8 cellular contexts compared by ENCODE assay signal in the genomic region with DNA sequence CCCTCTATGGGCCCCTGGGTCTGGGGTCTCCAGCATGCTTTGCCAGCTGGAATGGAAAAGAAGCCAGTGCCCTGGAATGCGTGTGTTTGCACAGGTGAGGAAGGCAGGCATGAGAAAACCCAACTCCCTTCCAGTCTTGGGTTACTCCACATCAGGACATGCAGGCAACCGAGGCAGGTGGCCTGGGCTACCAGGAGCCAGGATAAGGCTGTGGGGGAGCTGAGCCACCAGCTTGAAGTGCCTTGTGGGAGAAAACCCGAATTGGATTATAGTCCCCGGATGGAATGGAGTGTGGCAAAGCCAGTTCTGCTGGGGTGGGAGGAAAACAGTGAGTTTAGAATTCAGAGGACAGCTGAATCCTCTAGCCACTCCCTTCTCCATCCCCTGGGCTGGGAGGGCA. TPM values are rescaled to one million over a fixed set of nuclear protein-coding genes. Genes with fewer than 3 reads are reported as not detected.
DNase-seq lines count a peak whose midpoint lies in the region; ATAC-seq and FAIRE-seq lines count a peak whose summit lies in the region.

No MANE protein-coding gene starts in this region.

- intact Hi-C loops in activated T-helper 2 cell treated with anti-CD3 and anti-CD28 coated beads, Interferon-gamma antibody, Interleukin-2, Interleukin-4, amounts not matched to agents 10 μg/mL and 5 μg/mL and 100 μg/mL, durations not matched to agents 14 hours and 24 hours and 36 hours (cut with micrococcal nuclease) = no loop called here

- no peak overlapping the region for H2AK5ac ChIP-seq in mesenchymal stem cell (ENCODE audit: low read length, severe bottlenecking)

- no peaks in the 10 kb centered on the region for H3K9me3 Mint-ChIP-seq in activated T-helper 2 cell treated with anti-CD3 and anti-CD28 coated beads, Interferon-gamma antibody, Interleukin-2, Interleukin-4, amounts not matched to agents 10 μg/mL and 5 μg/mL and 100 μg/mL, durations not matched to agents 14 hours and 24 hours and 36 hours

- no peak overlapping the region for H4K91ac ChIP-seq in mesenchymal stem cell (ENCODE audit: low read length)

- no peaks in the 10 kb centered on the region for H3K9me3 ChIP-seq in mesenchymal stem cell (ENCODE audit: control insufficient read depth, low read length)

- H3K36me3 ChIP-seq in mesenchymal stem cell (ENCODE audit: control insufficient read depth in 1 of 2, insufficient read depth in 2 of 2, low read depth in 1 of 2, low read length in 2 of 2) = no peaks in the 10 kb centered on the region

- no peak overlapping the region for H2AFZ ChIP-seq in mesenchymal stem cell (ENCODE audit: low read depth, low read length)

- peak; percentile 43 for ATAC-seq in HG03175 (IDR thresholded peaks at IDR 0.05; ENCODE audit: unreplicated experiment)

- peaks cover 6% of the 10 kb centered on the region for H3K4me1 ChIP-seq in mesenchymal stem cell (ENCODE audit: control insufficient read depth, insufficient read depth, low read depth, low read length)

- H2BK5ac ChIP-seq in mesenchymal stem cell (ENCODE audit: low read depth, low read length, poor library complexity, severe bottlenecking) = no peak overlapping the region

- FAIRE-seq in GM19239 (lab: Jason Lieb, UNC) = no peak

- no peak overlapping the region for H3K27ac Mint-ChIP-seq in activated T-helper 2 cell treated with anti-CD3 and anti-CD28 coated beads, Interferon-gamma antibody, Interleukin-2, Interleukin-4, amounts not matched to agents 10 μg/mL and 5 μg/mL and 100 μg/mL, durations not matched to agents 14 hours and 24 hours and 36 hours

- H3K4me1 Mint-ChIP-seq in activated T-helper 2 cell treated with anti-CD3 and anti-CD28 coated beads, Interferon-gamma antibody, Interleukin-2, Interleukin-4, amounts not matched to agents 10 μg/mL and 5 μg/mL and 100 μg/mL, durations not matched to agents 14 hours and 24 hours and 36 hours (ENCODE audit: low read depth) = peaks cover 9% of the 10 kb centered on the region

- no peak overlapping the region for H3K9ac ChIP-seq in mesenchymal stem cell (ENCODE audit: low read length)

- no peak overlapping the region for H3K23ac ChIP-seq in mesenchymal stem cell (ENCODE audit: low read length in 2 of 2)

- no peak overlapping the region for H3K27ac ChIP-seq in mesenchymal stem cell (ENCODE audit: low read length, poor library complexity, severe bottlenecking)

- H4K8ac ChIP-seq in mesenchymal stem cell (ENCODE audit: low read length) = no peak overlapping the region

- no peak overlapping the region for H3K4me3 ChIP-seq in mesenchymal stem cell (ENCODE audit: insufficient read depth in 1 of 2, low read depth in 1 of 2, low read length in 2 of 2)

- no peak overlapping the region for H3K4me2 ChIP-seq in mesenchymal stem cell (ENCODE audit: low read length, poor library complexity, severe bottlenecking)

- peaks cover 98% of the 10 kb centered on the region in 2 experiments for H3K27me3 ChIP-seq in mesenchymal stem cell (ENCODE audit: control insufficient read depth in 1 of 2, insufficient read depth in 1 of 2, low read length in 2 of 2)

- WGBS in mesenchymal stem cell = 2% methylated on average over 4 of the region's 4 CpGs

- peak; percentile 84 for DNase-seq in COR-L47 (lab: John Stamatoyannopoulos, UW)
- DNase-seq in NCI-H524 (lab: John Stamatoyannopoulos, UW) = peak; percentile 73 to 93
- peak; percentile 49 for DNase-seq in brain pericyte (ENCODE audit: low read depth, low spot score)
- DNase-seq in mesenchymal stem cell = peak; percentile 65
- DNase-seq in DMS114 treated with DMSO at 0.1 percent for 48 hours (lab: John Stamatoyannopoulos, UW; ENCODE audit: unreplicated experiment) = no peak
- DNase-seq in GM19239 (ENCODE audit: insufficient read length, low spot score) = no peak
- no peak for DNase-seq in activated T-helper 2 cell treated with anti-CD3 and anti-CD28 coated beads, Interferon-gamma antibody, Interleukin-2, Interleukin-4, amounts not matched to agents 10 μg/mL and 5 μg/mL and 100 μg/mL, durations not matched to agents 14 hours and 24 hours and 36 hours (ENCODE audit: low spot score)

- H2BK120ac ChIP-seq in mesenchymal stem cell (ENCODE audit: low read depth, low read length) = no peak overlapping the region

- H3K79me1 ChIP-seq in mesenchymal stem cell (replicated peaks; ENCODE audit: low read length, poor library complexity, severe bottlenecking) = no peaks in the 10 kb centered on the region

- H3K14ac ChIP-seq in mesenchymal stem cell (ENCODE audit: low read length in 2 of 2) = no peak overlapping the region

- no peak overlapping the region for H2BK12ac ChIP-seq in mesenchymal stem cell (ENCODE audit: low read length in 2 of 2)

- no peak overlapping the region for H2BK15ac ChIP-seq in mesenchymal stem cell (ENCODE audit: low read depth, poor library complexity, severe bottlenecking)

- no peak overlapping the region for H3K4me3 Mint-ChIP-seq in activated T-helper 2 cell treated with anti-CD3 and anti-CD28 coated beads, Interferon-gamma antibody, Interleukin-2, Interleukin-4, amounts not matched to agents 10 μg/mL and 5 μg/mL and 100 μg/mL, durations not matched to agents 14 hours and 24 hours and 36 hours (ENCODE audit: low read depth)

- no peak overlapping the region for H3K18ac ChIP-seq in mesenchymal stem cell (ENCODE audit: low read depth in 1 of 2, low read length in 2 of 2)

- peaks cover 84% of the 10 kb centered on the region for H3K27me3 Mint-ChIP-seq in activated T-helper 2 cell treated with anti-CD3 and anti-CD28 coated beads, Interferon-gamma antibody, Interleukin-2, Interleukin-4, amounts not matched to agents 10 μg/mL and 5 μg/mL and 100 μg/mL, durations not matched to agents 14 hours and 24 hours and 36 hours (ENCODE audit: low read depth)

- H3K4ac ChIP-seq in mesenchymal stem cell (ENCODE audit: low read depth in 1 of 2, low read length in 2 of 2) = no peak overlapping the region

- H3K36me3 Mint-ChIP-seq in activated T-helper 2 cell treated with anti-CD3 and anti-CD28 coated beads, Interferon-gamma antibody, Interleukin-2, Interleukin-4, amounts not matched to agents 10 μg/mL and 5 μg/mL and 100 μg/mL, durations not matched to agents 14 hours and 24 hours and 36 hours (ENCODE audit: low read depth) = no peaks in the 10 kb centered on the region

RNA-seq across cellular contexts. Expression of a gene that starts 7.2 kb away (rescaled TPM):
- polyA plus RNA-seq in mesenchymal stem cell (2013, experiment 1 of 2) = 0.04 TPM
- polyA plus RNA-seq in mesenchymal stem cell (2013, experiment 2 of 2) = not detected
- 0.14 and 0.16 TPM in 2 replicates for total RNA-seq in activated T-helper 2 cell treated with anti-CD3 and anti-CD28 coated beads, Interferon-gamma antibody, Interleukin-2, Interleukin-4, amounts not matched to agents 10 μg/mL and 5 μg/mL and 100 μg/mL, durations not matched to agents 14 hours and 24 hours and 36 hours

Comparison
In these comparisons a context has a peak if more than half of its experiments do, and no peak if none do; other contexts are left out.
1. DNase-seq: peak in COR-L47 (single experiment), NCI-H524 (2 of 2), brain pericyte (single experiment) and mesenchymal stem cell (single experiment); none in DMS114 treated with DMSO at 0.1 percent for 48 hours (single experiment), GM19239 (single experiment) and activated T-helper 2 cell treated with anti-CD3 and anti-CD28 coated beads, Interferon-gamma antibody, Interleukin-2, Interleukin-4, amounts not matched to agents 10 μg/mL and 5 μg/mL and 100 μg/mL, durations not matched to agents 14 hours and 24 hours and 36 hours (single experiment).